In the genomic region with DNA sequence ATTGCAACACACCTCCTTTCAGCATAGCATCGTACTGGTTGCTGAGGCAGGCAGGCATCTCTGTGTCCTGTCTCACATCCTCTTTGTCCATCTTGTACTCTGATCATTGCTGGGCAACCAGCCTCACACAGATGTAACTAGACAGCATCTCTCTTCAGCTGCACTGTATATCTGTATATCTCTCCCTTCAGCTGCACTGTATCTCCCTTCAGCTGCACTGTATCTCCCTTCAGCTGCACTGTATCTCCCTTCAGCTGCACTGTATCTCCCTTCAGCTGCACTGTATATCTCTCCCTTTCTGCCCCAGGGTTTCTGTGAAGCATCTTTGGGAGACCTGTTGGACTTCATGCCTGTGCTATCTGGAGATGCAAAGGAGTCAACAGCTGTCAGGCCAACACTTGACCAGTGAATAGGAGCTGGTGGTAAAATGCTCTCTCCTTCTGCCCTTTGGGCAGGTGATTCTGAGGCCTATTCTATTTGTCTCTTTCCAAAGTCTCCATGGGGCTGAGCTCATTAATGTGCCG, we compare ENCODE assay signal across 22 cellular contexts. TPM values are rescaled to one million over a fixed set of nuclear protein-coding genes. Genes with fewer than 3 reads are reported as not detected.
A peak's percentile ranks its signal among the peaks of the same experiment; 100 is the strongest.
DNase-seq lines count a peak whose midpoint lies in the region; ATAC-seq, FAIRE-seq and TF ChIP-seq lines count a peak whose summit lies in the region.
"Had no signal": no experiment of that assay in that cellular context is flagged by ENCODE, and none has a peak within 500 bp of the region (broad histone marks: within the 10 kb centered on the region; RNA-seq: fewer than 3 reads in every experiment).

No MANE protein-coding gene starts in this region.

- TF ChIP-seq CTCF in K562 (IDR thresholded peaks at IDR 0.05 in 2 of 3, conservative IDR thresholded peaks at IDR 0.05 in 1 of 3; ENCODE audit: insufficient read depth in 2 of 3, low read depth in 1 of 3, low read length in 3 of 3) = no peak

- no peak overlapping the region for H3K4me3 ChIP-seq in K562
- H3K4me3 ChIP-seq: BLaER1, GM23338 had no signal

- no TSS peak for BruUV-seq in K562 (replicated peaks; lab: Mats Ljungman, UMichigan)

- no peak for FAIRE-seq in K562 (lab: Jason Lieb, UNC)
- FAIRE-seq: H54 had no signal

- H2AFZ ChIP-seq in K562 (ENCODE audit: low read depth, low read length) = no peak overlapping the region
- H2AFZ ChIP-seq: GM23338 had no signal

- CTCF ChIA-PET in K562 (lab: Yijun Ruan, JAX; ENCODE audit: low intra/inter-chr PET ratio) = no interaction called here

- 0% methylated on average over 2 of the region's 2 CpGs for WGBS in K562 (ENCODE audit: insufficient coverage, low coverage, missing lambda C conversion rate)

- no peaks in the 10 kb centered on the region for H3K36me3 ChIP-seq in K562 (ENCODE audit: control insufficient read depth, insufficient read depth, low read length)
- H3K36me3 ChIP-seq: BLaER1 had no signal

- H4K20me1 ChIP-seq in K562 (replicated peaks; ENCODE audit: control insufficient read depth, insufficient read depth, low read length) = no peaks in the 10 kb centered on the region
- H4K20me1 ChIP-seq: BLaER1 had no signal

- no peak for TF ChIP-seq POLR2A in K562 (conservative IDR thresholded peaks at IDR 0.05)

- no peaks in the 10 kb centered on the region for H3K9me3 ChIP-seq in K562 (replicated peaks; ENCODE audit: control insufficient read depth, insufficient read depth, low read depth, low read length)

- POLR2A ChIA-PET in K562 (lab: Yijun Ruan, JAX) = interaction anchor here (1.1 kb wide), 1 partner anchor 30 kb away, joined by 4 read pairs; no protein-coding TSS in a partner anchor

- H3K4me1 ChIP-seq in K562 (replicated peaks in 1 of 2; ENCODE audit: control insufficient read depth in 2 of 2, insufficient read depth in 2 of 2, low read length in 2 of 2) = no peaks in the 10 kb centered on the region
- H3K4me1 ChIP-seq: BLaER1 had no signal

- no peak overlapping the region for H3K4me2 ChIP-seq in K562 (ENCODE audit: insufficient read depth, low read length)
- H3K4me2 ChIP-seq: BLaER1, GM23338 had no signal

- no peak for ATAC-seq in K562
- ATAC-seq: CD8-positive, alpha-beta T cell; GM23338 had no signal

- intact Hi-C loops in K562 (cut with micrococcal nuclease) = no loop called here

- no peak overlapping the region for H3K9ac ChIP-seq in K562 (ENCODE audit: insufficient read depth in 1 of 2, low read depth in 2 of 2, low read length in 2 of 2)
- H3K9ac ChIP-seq: BLaER1 had no signal

- H3K27me3 ChIP-seq in K562 (ENCODE audit: control insufficient read depth in 2 of 2, insufficient read depth in 2 of 2, low read length in 2 of 2) = no peaks in the 10 kb centered on the region; a peak in 1 of 5 replicates
- H3K27me3 ChIP-seq: BLaER1 had no signal

- TF ChIP-seq RAD21 in K562 (CRISPR knock-in tag; conservative IDR thresholded peaks at IDR 0.05 in 1 of 2, IDR thresholded peaks at IDR 0.05 in 1 of 2) = no peak

- H3K79me2 ChIP-seq in K562 (ENCODE audit: control insufficient read depth, insufficient read depth, low read length) = no peaks in the 10 kb centered on the region

- no peak for TF ChIP-seq EP300 in K562 (IDR thresholded peaks at IDR 0.05; ENCODE audit: low read length)

- in situ Hi-C loops in K562 (cut with MboI) = no loop called here

- DNase-seq in NCI-H1092 treated with DMSO at 0.1 percent for 48 hours (lab: John Stamatoyannopoulos, UW) (peak; percentile 42), NCI-H1092 (lab: John Stamatoyannopoulos, UW) (no peak), SHP77 treated with DMSO at 0.1 percent for 48 hours (lab: John Stamatoyannopoulos, UW) (peak; percentile 10), SHP77 (lab: John Stamatoyannopoulos, UW) (no peak), DMS53 treated with DMSO at 0.1 percent for 48 hours (lab: John Stamatoyannopoulos, UW; ENCODE audit: unreplicated experiment) (peak; percentile 21), K562 (ENCODE audit: extremely low read depth in 1 of 4, low spot score in 3 of 4) (no peak), 8988T (no peak)
- DNase-seq in effector CD8-positive, alpha-beta T cell (lab: John Stamatoyannopoulos, UW) = no peak
- DNase-seq: CD8-positive, alpha-beta T cell; COR-L47; DMS 273 treated with DMSO at 0.1 percent for 48 hours; DMS79; GF-D8; HCEC 1CT; HFFc6 had no signal

- H3K9me1 ChIP-seq in K562 (ENCODE audit: control insufficient read depth, insufficient read depth, low read length) = no peaks in the 10 kb centered on the region

- no peak overlapping the region for H3K27ac ChIP-seq in K562 (ENCODE audit: extremely low read depth, low read depth, low read length)
- H3K27ac ChIP-seq: 22Rv1, BLaER1, HL-60 had no signal

TF ChIP-seq in K562, 482 proteins besides CTCF, POLR2A, EP300 and RAD21:
- TF ChIP-seq SREBF1 (IDR thresholded peaks at IDR 0.05; ENCODE audit: borderline replicate concordance, low read depth, low read length) = no peak
- no peak for TF ChIP-seq HOXB6 (CRISPR knock-in tag; IDR thresholded peaks at IDR 0.05; ENCODE audit: borderline replicate concordance)
- TF ChIP-seq FOXA3 (CRISPR knock-in tag; conservative IDR thresholded peaks at IDR 0.05 in 1 of 2, IDR thresholded peaks at IDR 0.05 in 1 of 2) = no peak
- 0 out of 2 replicates have a peak, but pooled peaks have one; percentile 6 for TF ChIP-seq CBFA2T3 (IDR thresholded peaks at IDR 0.05)
- TF ChIP-seq ZNF668 (CRISPR knock-in tag; IDR thresholded peaks at IDR 0.05) = no peak
- no peak for TF ChIP-seq ZNF407 (IDR thresholded peaks at IDR 0.05; ENCODE audit: low read depth)

RNA-seq across cellular contexts. Expression of gene TMEM178B, which starts 40.3 kb away (rescaled TPM):
- total RNA-seq in K562 (2011; cell fraction: chromatin; rRNA removed; ENCODE audit: low replicate concordance) = not detected in 2 replicates
- not detected in 2 replicates for total RNA-seq in K562 (2011; cell fraction: nucleolus; rRNA removed)
- not detected in 2 replicates for total RNA-seq in K562 (2011; cell fraction: nucleoplasm; rRNA removed)
- total RNA-seq in K562 (2014; rRNA removed) = not detected in 2 replicates
- total RNA-seq in K562 (2014; rRNA removed; fragmentation: Illumina TruSeq; extraction: Trizol) = under 0.01 TPM in 1 of 2 replicates, not detected in the other
- total RNA-seq in K562 (2015; rRNA removed; fragmentation: Illumina TruSeq; extraction: Trizol) = 0.04 TPM in 1 of 2 replicates, not detected in the other
- total RNA-seq in K562 (2021) = 0.02 TPM in 1 of 2 replicates, not detected in the other
- polyA plus RNA-seq in K562 (2011; rRNA removed) = 0.01 and 0.03 TPM in 2 replicates
- 0.01 TPM in 2 replicates for polyA plus RNA-seq in K562 (2011; cell fraction: cytosol; rRNA removed)
- polyA plus RNA-seq in K562 (2011; cell fraction: nucleus; rRNA removed) = 0.01 and 0.04 TPM in 2 replicates
- 0.01 and 0.06 TPM in 2 replicates for polyA plus RNA-seq in K562 (2012)
- 0.03 TPM in 1 of 2 replicates, not detected in the other for polyA plus RNA-seq in K562 (2014; fragmentation: Illumina TruSeq; extraction: Trizol)
- not detected for polyA plus RNA-seq in K562 (2014; fragmentation: Nextera tagmentation; extraction: Ambion mirVana)
- 0.01 and 0.03 TPM in 2 replicates for polyA plus RNA-seq in K562 (2014; rRNA removed)
- 0.04 and 0.06 TPM in 2 replicates for polyA minus RNA-seq in K562 (2011; rRNA and poly(A)+ RNA removed)
- polyA minus RNA-seq in K562 (2011; cell fraction: cytosol; rRNA and poly(A)+ RNA removed) = not detected in 2 replicates
- polyA minus RNA-seq in K562 (2011; cell fraction: nucleus; rRNA and poly(A)+ RNA removed) = under 0.01 and 0.11 TPM in 2 replicates
- total RNA-seq: HT1080 had no signal
- polyA plus RNA-seq: CD14-positive monocyte had no signal

Comparison
In these comparisons a context has a peak if more than half of its experiments do, and no peak if none do; other contexts are left out.
1. DNase-seq: peak in NCI-H1092 treated with DMSO at 0.1 percent for 48 hours (single experiment), SHP77 treated with DMSO at 0.1 percent for 48 hours (single experiment) and DMS53 treated with DMSO at 0.1 percent for 48 hours (single experiment); none in NCI-H1092 (single experiment), SHP77 (0 of 2), K562 (0 of 4), effector CD8-positive, alpha-beta T cell (single experiment) and 8988T (single experiment).